Comparison of ENCODE assay signal across 8 cellular contexts in the genomic region with DNA sequence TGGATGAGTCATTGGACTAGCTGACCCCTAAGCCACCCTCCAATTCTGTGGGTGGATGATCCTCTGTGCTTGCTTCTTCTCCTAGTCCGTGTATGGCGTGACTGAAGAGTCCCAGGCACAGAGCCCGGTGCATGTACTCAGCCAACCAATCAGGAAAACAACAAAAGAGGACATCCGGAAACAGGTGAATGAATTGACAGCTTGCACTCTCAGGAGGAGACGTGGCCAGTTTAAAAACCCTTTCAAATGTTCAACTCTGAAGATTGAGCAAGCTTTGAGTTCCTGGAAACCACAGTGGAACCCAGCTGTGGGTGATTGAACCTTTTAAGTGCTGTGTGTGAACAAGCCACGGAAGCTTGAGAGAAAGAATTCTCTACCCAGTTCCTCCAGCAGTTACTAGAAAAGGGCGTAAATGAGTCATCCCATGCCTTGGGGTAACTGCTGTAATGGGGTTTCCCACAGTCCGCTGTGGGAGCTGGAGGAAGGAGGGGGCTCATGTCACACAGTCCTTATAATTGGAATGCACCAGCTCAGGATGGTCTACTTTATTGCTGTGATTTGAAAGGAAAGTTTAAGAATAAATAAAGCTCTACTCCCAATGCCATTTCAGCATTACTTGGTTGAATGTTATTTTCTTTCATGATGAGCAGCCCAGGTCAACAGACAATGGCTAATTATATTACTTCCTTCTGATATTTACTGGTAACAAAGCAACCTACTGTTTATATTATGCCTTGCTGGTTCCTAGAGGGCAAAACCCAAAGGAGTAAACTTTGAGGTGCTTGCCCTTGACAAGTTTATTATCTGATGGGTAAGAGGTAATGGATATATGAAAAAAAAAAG.
A peak's percentile ranks its signal among the peaks of the same experiment; 100 is the strongest.
DNase-seq lines count a peak whose midpoint lies in the region; ATAC-seq and TF ChIP-seq lines count a peak whose summit lies in the region.

No MANE protein-coding gene starts in this region.

- TF ChIP-seq CTCF in fibroblast of pulmonary artery (IDR thresholded peaks at IDR 0.05; ENCODE audit: low read length, missing control alignments): no peak

- peak; percentile 81 for ATAC-seq in GM21786 (IDR thresholded peaks at IDR 0.05; ENCODE audit: unreplicated experiment)

- H3K4me3 ChIP-seq in fibroblast of pulmonary artery (replicated peaks; ENCODE audit: low read depth, low read length): no peak overlapping the region

- peak; percentile 58 for DNase-seq in GM04503 (ENCODE audit: low read depth)
- DNase-seq in LHCN-M2 (ENCODE audit: low read depth): peak; percentile 89
- DNase-seq in activated CD8-positive, alpha-beta memory T cell treated with anti-CD3 and anti-CD28 coated beads for 24 hours: peak; percentile 78
- peak; percentile 13 for DNase-seq in fibroblast of pulmonary artery (ENCODE audit: low read depth)
- DNase-seq in stimulated activated CD4-positive, alpha-beta T cell treated with anti-CD3 and anti-CD28 coated beads, Interleukin-15, amount 100 ng/mL, for 24 hours: peak; percentile 74
- DNase-seq in NCI-H526 treated with DMSO at 0.1 percent for 48 hours (lab: John Stamatoyannopoulos, UW): no peak
- no peak for DNase-seq in DMS 273 (lab: John Stamatoyannopoulos, UW; ENCODE audit: unreplicated experiment)

Comparison
In these comparisons a context has a peak if more than half of its experiments do, and no peak if none do; other contexts are left out.
1. DNase-seq: peak in GM04503 (single experiment), LHCN-M2 (single experiment), activated CD8-positive, alpha-beta memory T cell treated with anti-CD3 and anti-CD28 coated beads for 24 hours (single experiment), fibroblast of pulmonary artery (single experiment) and stimulated activated CD4-positive, alpha-beta T cell treated with anti-CD3 and anti-CD28 coated beads, Interleukin-15, amount 100 ng/mL, for 24 hours (single experiment); none in NCI-H526 treated with DMSO at 0.1 percent for 48 hours (single experiment) and DMS 273 (single experiment).